1 cellular context compared by ENCODE assay signal in the genomic region with DNA sequence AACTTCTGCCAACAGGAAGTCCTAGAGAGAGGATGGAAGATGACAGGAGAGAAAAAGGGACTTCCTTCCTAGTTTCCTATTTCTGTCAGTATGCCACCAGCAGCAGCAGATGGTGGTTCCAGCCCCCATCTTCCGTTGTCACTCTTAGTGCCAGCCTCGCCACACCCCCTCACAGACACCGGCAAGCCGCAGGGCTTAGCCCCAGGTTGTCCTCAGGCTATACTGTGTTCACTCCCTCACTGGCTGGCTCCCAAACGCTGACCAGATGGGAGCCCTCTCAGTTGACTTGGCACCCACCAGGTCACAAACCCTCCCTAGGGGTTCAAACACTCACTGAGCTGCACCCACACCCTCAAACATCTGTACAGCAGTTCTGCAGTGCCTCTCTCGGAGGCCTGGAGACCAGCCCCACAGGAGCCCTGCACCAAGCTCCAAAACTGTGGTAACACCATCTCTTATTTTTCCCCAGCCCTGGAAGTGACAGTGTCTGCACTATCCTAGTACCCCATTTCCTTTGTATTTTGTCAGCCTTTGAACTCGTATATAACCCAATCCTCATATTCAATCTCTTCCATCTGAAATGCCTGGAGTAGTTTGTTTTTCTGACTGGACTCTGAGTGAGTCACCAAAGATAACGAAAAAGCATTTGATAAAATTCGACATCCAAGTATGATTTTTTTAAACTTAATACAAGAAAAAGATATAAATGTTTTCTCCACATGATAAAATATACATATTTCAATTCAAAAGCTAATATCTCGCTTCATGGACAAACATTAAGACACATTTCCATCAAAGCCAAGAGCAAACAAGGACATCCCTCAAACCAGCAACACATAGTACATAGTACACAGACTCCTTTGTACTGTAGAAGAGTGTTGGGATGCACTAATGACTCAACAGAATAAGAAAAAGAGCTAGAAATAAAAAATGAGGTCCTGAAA.
TF ChIP-seq lines count a peak whose summit lies in the region.

No MANE protein-coding gene starts in this region.

TF ChIP-seq in HepG2, 621 proteins besides CTCF, POLR2A, EP300 and RAD21 (continued from another document and continues in another):
- TF ChIP-seq, protein P1, sequence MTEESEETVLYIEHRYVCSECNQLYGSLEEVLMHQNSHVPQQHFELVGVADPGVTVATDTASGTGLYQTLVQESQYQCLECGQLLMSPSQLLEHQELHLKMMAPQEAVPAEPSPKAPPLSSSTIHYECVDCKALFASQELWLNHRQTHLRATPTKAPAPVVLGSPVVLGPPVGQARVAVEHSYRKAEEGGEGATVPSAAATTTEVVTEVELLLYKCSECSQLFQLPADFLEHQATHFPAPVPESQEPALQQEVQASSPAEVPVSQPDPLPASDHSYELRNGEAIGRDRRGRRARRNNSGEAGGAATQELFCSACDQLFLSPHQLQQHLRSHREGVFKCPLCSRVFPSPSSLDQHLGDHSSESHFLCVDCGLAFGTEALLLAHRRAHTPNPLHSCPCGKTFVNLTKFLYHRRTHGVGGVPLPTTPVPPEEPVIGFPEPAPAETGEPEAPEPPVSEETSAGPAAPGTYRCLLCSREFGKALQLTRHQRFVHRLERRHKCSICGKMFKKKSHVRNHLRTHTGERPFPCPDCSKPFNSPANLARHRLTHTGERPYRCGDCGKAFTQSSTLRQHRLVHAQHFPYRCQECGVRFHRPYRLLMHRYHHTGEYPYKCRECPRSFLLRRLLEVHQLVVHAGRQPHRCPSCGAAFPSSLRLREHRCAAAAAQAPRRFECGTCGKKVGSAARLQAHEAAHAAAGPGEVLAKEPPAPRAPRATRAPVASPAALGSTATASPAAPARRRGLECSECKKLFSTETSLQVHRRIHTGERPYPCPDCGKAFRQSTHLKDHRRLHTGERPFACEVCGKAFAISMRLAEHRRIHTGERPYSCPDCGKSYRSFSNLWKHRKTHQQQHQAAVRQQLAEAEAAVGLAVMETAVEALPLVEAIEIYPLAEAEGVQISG (CRISPR knock-in tag; IDR thresholded peaks at IDR 0.05): no peak
- TF ChIP-seq ZNF660 (CRISPR knock-in tag; IDR thresholded peaks at IDR 0.05; ENCODE audit: borderline replicate concordance, low read depth): no peak
- TF ChIP-seq HDAC2 (CRISPR knock-in tag; IDR thresholded peaks at IDR 0.05): 0 out of 2 replicates have a peak, but pooled peaks have one; percentile 18
- peak; percentile 34 for TF ChIP-seq XRCC5 (optimal IDR thresholded peaks at IDR 0.05; ENCODE audit: low read length)
- no peak for TF ChIP-seq FOXP1 (IDR thresholded peaks at IDR 0.05)
- TF ChIP-seq FOXP1 (CRISPR knock-in tag; IDR thresholded peaks at IDR 0.05): peak; percentile 28; the same call in 1 of the 2 replicates
- TF ChIP-seq ZFX (CRISPR knock-in tag; IDR thresholded peaks at IDR 0.05; ENCODE audit: low read depth): no peak
- no peak for TF ChIP-seq ZBTB39 (CRISPR knock-in tag; IDR thresholded peaks at IDR 0.05)
- TF ChIP-seq ZNF619 (CRISPR knock-in tag; IDR thresholded peaks at IDR 0.05): no peak
- TF ChIP-seq GATAD2A (CRISPR knock-in tag; IDR thresholded peaks at IDR 0.05): peak; percentile 26; the same call in 1 of the 2 replicates
- no peak for TF ChIP-seq ZBTB38 (CRISPR knock-in tag; IDR thresholded peaks at IDR 0.05)
- TF ChIP-seq ERF (CRISPR knock-in tag; IDR thresholded peaks at IDR 0.05): no peak
- TF ChIP-seq ZNF367 (CRISPR knock-in tag; IDR thresholded peaks at IDR 0.05; ENCODE audit: borderline replicate concordance): no peak
- TF ChIP-seq MED13 (CRISPR knock-in tag; IDR thresholded peaks at IDR 0.05): no peak
- TF ChIP-seq ONECUT2 (CRISPR knock-in tag; IDR thresholded peaks at IDR 0.05): no peak
- TF ChIP-seq RXRA (CRISPR knock-in tag; IDR thresholded peaks at IDR 0.05): 0 out of 2 replicates have a peak, but pooled peaks have one; percentile 28
- TF ChIP-seq ZNF446 (CRISPR knock-in tag; IDR thresholded peaks at IDR 0.05): no peak
- TF ChIP-seq HNF4A (CRISPR knock-in tag; IDR thresholded peaks at IDR 0.05): 0 out of 2 replicates have a peak, but pooled peaks have one; percentile 29
- TF ChIP-seq KAT8 (CRISPR knock-in tag; IDR thresholded peaks at IDR 0.05): no peak
- TF ChIP-seq, protein P2, sequence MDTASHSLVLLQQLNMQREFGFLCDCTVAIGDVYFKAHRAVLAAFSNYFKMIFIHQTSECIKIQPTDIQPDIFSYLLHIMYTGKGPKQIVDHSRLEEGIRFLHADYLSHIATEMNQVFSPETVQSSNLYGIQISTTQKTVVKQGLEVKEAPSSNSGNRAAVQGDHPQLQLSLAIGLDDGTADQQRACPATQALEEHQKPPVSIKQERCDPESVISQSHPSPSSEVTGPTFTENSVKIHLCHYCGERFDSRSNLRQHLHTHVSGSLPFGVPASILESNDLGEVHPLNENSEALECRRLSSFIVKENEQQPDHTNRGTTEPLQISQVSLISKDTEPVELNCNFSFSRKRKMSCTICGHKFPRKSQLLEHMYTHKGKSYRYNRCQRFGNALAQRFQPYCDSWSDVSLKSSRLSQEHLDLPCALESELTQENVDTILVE (CRISPR knock-in tag; IDR thresholded peaks at IDR 0.05): no peak
- TF ChIP-seq ZNF562 (CRISPR knock-in tag; IDR thresholded peaks at IDR 0.05; ENCODE audit: borderline replicate concordance): no peak
- no peak for TF ChIP-seq ZBTB7B (CRISPR knock-in tag; IDR thresholded peaks at IDR 0.05)
- TF ChIP-seq TARDBP (CRISPR knock-in tag; IDR thresholded peaks at IDR 0.05): peak; percentile 36; the same call in 1 of the 2 replicates
- no peak for TF ChIP-seq HNRNPUL1 (IDR thresholded peaks at IDR 0.05; ENCODE audit: low read depth, low read length)
- TF ChIP-seq SIN3A (IDR thresholded peaks at IDR 0.05; ENCODE audit: borderline replicate concordance, low read depth, low read length): no peak
- TF ChIP-seq, protein P3, sequence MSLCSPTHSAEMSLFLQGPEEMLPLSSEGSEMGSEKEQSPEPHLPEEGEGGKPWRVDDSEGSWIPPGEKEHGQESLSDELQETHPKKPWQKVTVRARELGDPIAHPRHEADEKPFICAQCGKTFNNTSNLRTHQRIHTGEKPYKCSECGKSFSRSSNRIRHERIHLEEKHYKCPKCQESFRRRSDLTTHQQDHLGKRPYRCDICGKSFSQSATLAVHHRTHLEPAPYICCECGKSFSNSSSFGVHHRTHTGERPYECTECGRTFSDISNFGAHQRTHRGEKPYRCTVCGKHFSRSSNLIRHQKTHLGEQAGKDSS (CRISPR knock-in tag; IDR thresholded peaks at IDR 0.05; ENCODE audit: borderline replicate concordance, low read depth): no peak
- TF ChIP-seq, protein P4, sequence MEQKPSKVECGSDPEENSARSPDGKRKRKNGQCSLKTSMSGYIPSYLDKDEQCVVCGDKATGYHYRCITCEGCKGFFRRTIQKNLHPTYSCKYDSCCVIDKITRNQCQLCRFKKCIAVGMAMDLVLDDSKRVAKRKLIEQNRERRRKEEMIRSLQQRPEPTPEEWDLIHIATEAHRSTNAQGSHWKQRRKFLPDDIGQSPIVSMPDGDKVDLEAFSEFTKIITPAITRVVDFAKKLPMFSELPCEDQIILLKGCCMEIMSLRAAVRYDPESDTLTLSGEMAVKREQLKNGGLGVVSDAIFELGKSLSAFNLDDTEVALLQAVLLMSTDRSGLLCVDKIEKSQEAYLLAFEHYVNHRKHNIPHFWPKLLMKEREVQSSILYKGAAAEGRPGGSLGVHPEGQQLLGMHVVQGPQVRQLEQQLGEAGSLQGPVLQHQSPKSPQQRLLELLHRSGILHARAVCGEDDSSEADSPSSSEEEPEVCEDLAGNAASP (CRISPR knock-in tag; IDR thresholded peaks at IDR 0.05; ENCODE audit: borderline replicate concordance): no peak; the same call in 1 of the 2 replicates
- no peak for TF ChIP-seq ZBTB26 (CRISPR knock-in tag; IDR thresholded peaks at IDR 0.05; ENCODE audit: borderline replicate concordance)
- no peak for TF ChIP-seq KMT2A (CRISPR knock-in tag; IDR thresholded peaks at IDR 0.05)
- 0 out of 2 replicates have a peak, but pooled peaks have one; percentile 25 for TF ChIP-seq ELF3 (CRISPR knock-in tag; IDR thresholded peaks at IDR 0.05)
- no peak for TF ChIP-seq ZNF709 (CRISPR knock-in tag; IDR thresholded peaks at IDR 0.05)
- no peak for TF ChIP-seq ARNT2 (CRISPR knock-in tag; IDR thresholded peaks at IDR 0.05; ENCODE audit: low read depth)
- TF ChIP-seq GMEB2 (CRISPR knock-in tag; IDR thresholded peaks at IDR 0.05; ENCODE audit: low read depth): no peak
- no peak for TF ChIP-seq MED8 (CRISPR knock-in tag; IDR thresholded peaks at IDR 0.05; ENCODE audit: insufficient replicate concordance)
- TF ChIP-seq, protein P5, sequence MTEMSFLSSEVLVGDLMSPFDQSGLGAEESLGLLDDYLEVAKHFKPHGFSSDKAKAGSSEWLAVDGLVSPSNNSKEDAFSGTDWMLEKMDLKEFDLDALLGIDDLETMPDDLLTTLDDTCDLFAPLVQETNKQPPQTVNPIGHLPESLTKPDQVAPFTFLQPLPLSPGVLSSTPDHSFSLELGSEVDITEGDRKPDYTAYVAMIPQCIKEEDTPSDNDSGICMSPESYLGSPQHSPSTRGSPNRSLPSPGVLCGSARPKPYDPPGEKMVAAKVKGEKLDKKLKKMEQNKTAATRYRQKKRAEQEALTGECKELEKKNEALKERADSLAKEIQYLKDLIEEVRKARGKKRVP (CRISPR knock-in tag; IDR thresholded peaks at IDR 0.05): 0 out of 4 replicates have a peak, but pooled peaks of 1 of the 2 experiments have one; percentile 19
- peak; percentile 81; the same call in 1 of the 2 replicates for TF ChIP-seq NCOR1 (IDR thresholded peaks at IDR 0.05; ENCODE audit: borderline replicate concordance, low read length)
- TF ChIP-seq HMGA1 (CRISPR knock-in tag; conservative IDR thresholded peaks at IDR 0.05): no peak
- TF ChIP-seq, protein P6, sequence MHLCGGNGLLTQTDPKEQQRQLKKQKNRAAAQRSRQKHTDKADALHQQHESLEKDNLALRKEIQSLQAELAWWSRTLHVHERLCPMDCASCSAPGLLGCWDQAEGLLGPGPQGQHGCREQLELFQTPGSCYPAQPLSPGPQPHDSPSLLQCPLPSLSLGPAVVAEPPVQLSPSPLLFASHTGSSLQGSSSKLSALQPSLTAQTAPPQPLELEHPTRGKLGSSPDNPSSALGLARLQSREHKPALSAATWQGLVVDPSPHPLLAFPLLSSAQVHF (CRISPR knock-in tag; IDR thresholded peaks at IDR 0.05): no peak
- TF ChIP-seq ZNF225 (CRISPR knock-in tag; IDR thresholded peaks at IDR 0.05): no peak
- no peak for TF ChIP-seq RARG (CRISPR knock-in tag; IDR thresholded peaks at IDR 0.05; ENCODE audit: low read depth)
- TF ChIP-seq FOSL1 (CRISPR knock-in tag; IDR thresholded peaks at IDR 0.05; ENCODE audit: borderline replicate concordance): peak; percentile 43; the same call in 1 of the 2 replicates
- no peak for TF ChIP-seq ZNF746 (CRISPR knock-in tag; IDR thresholded peaks at IDR 0.05)
- TF ChIP-seq, protein P7, sequence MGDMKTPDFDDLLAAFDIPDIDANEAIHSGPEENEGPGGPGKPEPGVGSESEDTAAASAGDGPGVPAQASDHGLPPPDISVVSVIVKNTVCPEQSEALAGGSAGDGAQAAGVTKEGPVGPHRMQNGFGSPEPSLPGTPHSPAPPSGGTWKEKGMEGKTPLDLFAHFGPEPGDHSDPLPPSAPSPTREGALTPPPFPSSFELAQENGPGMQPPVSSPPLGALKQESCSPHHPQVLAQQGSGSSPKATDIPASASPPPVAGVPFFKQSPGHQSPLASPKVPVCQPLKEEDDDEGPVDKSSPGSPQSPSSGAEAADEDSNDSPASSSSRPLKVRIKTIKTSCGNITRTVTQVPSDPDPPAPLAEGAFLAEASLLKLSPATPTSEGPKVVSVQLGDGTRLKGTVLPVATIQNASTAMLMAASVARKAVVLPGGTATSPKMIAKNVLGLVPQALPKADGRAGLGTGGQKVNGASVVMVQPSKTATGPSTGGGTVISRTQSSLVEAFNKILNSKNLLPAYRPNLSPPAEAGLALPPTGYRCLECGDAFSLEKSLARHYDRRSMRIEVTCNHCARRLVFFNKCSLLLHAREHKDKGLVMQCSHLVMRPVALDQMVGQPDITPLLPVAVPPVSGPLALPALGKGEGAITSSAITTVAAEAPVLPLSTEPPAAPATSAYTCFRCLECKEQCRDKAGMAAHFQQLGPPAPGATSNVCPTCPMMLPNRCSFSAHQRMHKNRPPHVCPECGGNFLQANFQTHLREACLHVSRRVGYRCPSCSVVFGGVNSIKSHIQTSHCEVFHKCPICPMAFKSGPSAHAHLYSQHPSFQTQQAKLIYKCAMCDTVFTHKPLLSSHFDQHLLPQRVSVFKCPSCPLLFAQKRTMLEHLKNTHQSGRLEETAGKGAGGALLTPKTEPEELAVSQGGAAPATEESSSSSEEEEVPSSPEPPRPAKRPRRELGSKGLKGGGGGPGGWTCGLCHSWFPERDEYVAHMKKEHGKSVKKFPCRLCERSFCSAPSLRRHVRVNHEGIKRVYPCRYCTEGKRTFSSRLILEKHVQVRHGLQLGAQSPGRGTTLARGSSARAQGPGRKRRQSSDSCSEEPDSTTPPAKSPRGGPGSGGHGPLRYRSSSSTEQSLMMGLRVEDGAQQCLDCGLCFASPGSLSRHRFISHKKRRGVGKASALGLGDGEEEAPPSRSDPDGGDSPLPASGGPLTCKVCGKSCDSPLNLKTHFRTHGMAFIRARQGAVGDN (CRISPR knock-in tag; IDR thresholded peaks at IDR 0.05): peak; percentile 55
- TF ChIP-seq ZNF547 (CRISPR knock-in tag; IDR thresholded peaks at IDR 0.05): 0 out of 2 replicates have a peak, but pooled peaks have one; percentile 28
